ENCODE assay signal across 1 cellular context in genomic region chr19:1863638-1864479, GRCh38.
TF ChIP-seq lines count a peak whose summit lies in the region.

No MANE protein-coding gene starts in this region.

TF ChIP-seq in HepG2, 621 proteins besides CTCF, POLR2A, EP300 and RAD21 (continued from another document and continues in another):
- peak; percentile 82 for TF ChIP-seq TFE3 (CRISPR knock-in tag; IDR thresholded peaks at IDR 0.05)
- TF ChIP-seq ZBTB2 (CRISPR knock-in tag; IDR thresholded peaks at IDR 0.05; ENCODE audit: low read depth), result peak; percentile 91
- TF ChIP-seq NFKB2 (CRISPR knock-in tag; IDR thresholded peaks at IDR 0.05; ENCODE audit: borderline replicate concordance), result 0 out of 2 replicates have a peak, but pooled peaks have one; percentile 3
- no peak for TF ChIP-seq U2AF2 (IDR thresholded peaks at IDR 0.05; ENCODE audit: low read depth, low read length)
- peak; percentile 40; the same call in 1 of the 2 replicates for TF ChIP-seq NR2F6 (IDR thresholded peaks at IDR 0.05)
- TF ChIP-seq NR2F6 (CRISPR knock-in tag; IDR thresholded peaks at IDR 0.05), result peak; percentile 67
- peak; percentile 88 for TF ChIP-seq RBFOX2 (IDR thresholded peaks at IDR 0.05; ENCODE audit: low read depth, low read length)
- no peak; the same call in 1 of the 2 replicates for TF ChIP-seq ZNF563 (CRISPR knock-in tag; IDR thresholded peaks at IDR 0.05)
- no peak for TF ChIP-seq ZFP36 (IDR thresholded peaks at IDR 0.05; ENCODE audit: borderline replicate concordance, low read depth, low read length, partially characterized antibody)
- TF ChIP-seq ZNF710 (CRISPR knock-in tag; IDR thresholded peaks at IDR 0.05; ENCODE audit: borderline replicate concordance), result 0 out of 2 replicates have a peak, but pooled peaks have one; percentile 61
- peak; percentile 11 for TF ChIP-seq SKI (IDR thresholded peaks at IDR 0.05; ENCODE audit: partially characterized antibody)
- 0 out of 2 replicates have a peak, but pooled peaks have one; percentile 29 for TF ChIP-seq ZBTB20 (CRISPR knock-in tag; IDR thresholded peaks at IDR 0.05; ENCODE audit: borderline replicate concordance, low read depth)
- TF ChIP-seq ZNF33A (CRISPR knock-in tag; IDR thresholded peaks at IDR 0.05; ENCODE audit: borderline replicate concordance), result no peak
- TF ChIP-seq CBX2 (IDR thresholded peaks at IDR 0.05; ENCODE audit: low read depth, low read length), result no peak
- TF ChIP-seq CBX2 (CRISPR knock-in tag; IDR thresholded peaks at IDR 0.05; ENCODE audit: low read depth), result no peak
- no peak for TF ChIP-seq ZNF414 (CRISPR knock-in tag; IDR thresholded peaks at IDR 0.05)
- TF ChIP-seq ZNF232 (CRISPR knock-in tag; IDR thresholded peaks at IDR 0.05; ENCODE audit: borderline replicate concordance), result no peak
- TF ChIP-seq SAP130 (CRISPR knock-in tag; IDR thresholded peaks at IDR 0.05; ENCODE audit: low read depth), result peak; percentile 93
- TF ChIP-seq NFE2 (CRISPR knock-in tag; IDR thresholded peaks at IDR 0.05), result no peak
- TF ChIP-seq GATA4 (IDR thresholded peaks at IDR 0.05; ENCODE audit: borderline replicate concordance, low read depth), result 0 out of 2 replicates have a peak, but pooled peaks have one; percentile 27
- peak; percentile 54; the same call in 1 of the 2 replicates for TF ChIP-seq THAP11 (CRISPR knock-in tag; IDR thresholded peaks at IDR 0.05)
- TF ChIP-seq SP5 (CRISPR knock-in tag; IDR thresholded peaks at IDR 0.05; ENCODE audit: borderline replicate concordance, low read depth), result peak; percentile 62; the same call in 1 of the 2 replicates
- TF ChIP-seq YEATS2 (CRISPR knock-in tag; IDR thresholded peaks at IDR 0.05; ENCODE audit: borderline replicate concordance), result peak; percentile 45; the same call in 1 of the 2 replicates
- TF ChIP-seq AKNA (CRISPR knock-in tag; IDR thresholded peaks at IDR 0.05; ENCODE audit: borderline replicate concordance), result no peak
- peak; percentile 46; the same call in 1 of the 2 replicates for TF ChIP-seq RAD51 (IDR thresholded peaks at IDR 0.05; ENCODE audit: borderline replicate concordance)
- peak; percentile 95 for TF ChIP-seq ZNF746 (CRISPR knock-in tag; IDR thresholded peaks at IDR 0.05)
- TF ChIP-seq NFIB (CRISPR knock-in tag; IDR thresholded peaks at IDR 0.05; ENCODE audit: borderline replicate concordance), result no peak
- TF ChIP-seq MTA1 (CRISPR knock-in tag; IDR thresholded peaks at IDR 0.05; ENCODE audit: borderline replicate concordance), result 0 out of 2 replicates have a peak, but pooled peaks have one; percentile 28
- TF ChIP-seq MEF2D (CRISPR knock-in tag; IDR thresholded peaks at IDR 0.05), result 0 out of 2 replicates have a peak, but pooled peaks have one; percentile 18
- no peak for TF ChIP-seq NONO (IDR thresholded peaks at IDR 0.05)
- peak; percentile 76; the same call in 1 of the 2 replicates for TF ChIP-seq NONO (CRISPR knock-in tag; conservative IDR thresholded peaks at IDR 0.05)
- TF ChIP-seq ZNF776 (CRISPR knock-in tag; IDR thresholded peaks at IDR 0.05), result peak; percentile 73; the same call in 1 of the 2 replicates
- peak; percentile 86 for TF ChIP-seq ARID4A (CRISPR knock-in tag; IDR thresholded peaks at IDR 0.05; ENCODE audit: borderline replicate concordance)
- TF ChIP-seq ARNTL (CRISPR knock-in tag; IDR thresholded peaks at IDR 0.05), result peak; percentile 96
- TF ChIP-seq BHLHE40 (IDR thresholded peaks at IDR 0.05; ENCODE audit: low read length), result peak; percentile 86
- 0 out of 2 replicates have a peak, but pooled peaks have one; percentile 62 for TF ChIP-seq ZNF275 (CRISPR knock-in tag; IDR thresholded peaks at IDR 0.05; ENCODE audit: borderline replicate concordance)
- TF ChIP-seq HIC2 (CRISPR knock-in tag; IDR thresholded peaks at IDR 0.05; ENCODE audit: low read depth), result 0 out of 2 replicates have a peak, but pooled peaks have one; percentile 35
- TF ChIP-seq AGO2 (optimal IDR thresholded peaks at IDR 0.05; ENCODE audit: low read depth, low read length), result no peak
